ENCODE assay signal across 8 cellular contexts in genomic region chr21:44353200-44353970, GRCh38. TPM values are rescaled to one million over a fixed set of nuclear protein-coding genes. Genes with fewer than 3 reads are reported as not detected.
DNase-seq lines count a peak whose midpoint lies in the region; ATAC-seq and TF ChIP-seq lines count a peak whose summit lies in the region.

Gene TRPM2 (plus strand): TSS chr21:44353621. CDS start chr21:44353701, 80 bp downstream.

- H3K4me3 Mint-ChIP-seq in T-helper 17 cell: peak within 1 kb of the TSS; percentile 93
- peak within 1 kb of the TSS; percentile 60 for H3K4me3 Mint-ChIP-seq in stimulated activated naive CD8-positive, alpha-beta T cell treated with anti-CD3 and anti-CD28 coated beads, Interleukin-15, Interleukin-2, amounts not matched to agents 100 ng/mL and 50 ng/mL, for 24 hours

- no peaks in the 10 kb centered on the region for H3K27me3 Mint-ChIP-seq in T-helper 17 cell
- H3K27me3 Mint-ChIP-seq in stimulated activated naive CD8-positive, alpha-beta T cell treated with anti-CD3 and anti-CD28 coated beads, Interleukin-15, Interleukin-2, amounts not matched to agents 100 ng/mL and 50 ng/mL, for 24 hours: peaks cover 10% of the 10 kb centered on the region

- peak within 1 kb of the TSS; percentile 90 for H3K27ac Mint-ChIP-seq in T-helper 17 cell
- H3K27ac Mint-ChIP-seq in stimulated activated naive CD8-positive, alpha-beta T cell treated with anti-CD3 and anti-CD28 coated beads, Interleukin-15, Interleukin-2, amounts not matched to agents 100 ng/mL and 50 ng/mL, for 24 hours: peak within 1 kb of the TSS; percentile 77

- peaks cover 34% of the 10 kb centered on the region for H3K4me1 Mint-ChIP-seq in T-helper 17 cell
- H3K4me1 Mint-ChIP-seq in stimulated activated naive CD8-positive, alpha-beta T cell treated with anti-CD3 and anti-CD28 coated beads, Interleukin-15, Interleukin-2, amounts not matched to agents 100 ng/mL and 50 ng/mL, for 24 hours (ENCODE audit: low read depth): peaks cover 52% of the 10 kb centered on the region

- H3K9me3 Mint-ChIP-seq in stimulated activated naive CD8-positive, alpha-beta T cell treated with anti-CD3 and anti-CD28 coated beads, Interleukin-15, Interleukin-2, amounts not matched to agents 100 ng/mL and 50 ng/mL, for 24 hours: no peaks in the 10 kb centered on the region

- H3K4me3 ChIP-seq in foreskin fibroblast (ENCODE audit: low read depth in 1 of 2, low read length in 2 of 2): no peak within 1 kb of the TSS

- no peak for TF ChIP-seq CTCF in GM20000 (IDR thresholded peaks at IDR 0.05; ENCODE audit: extremely low read depth, missing control alignments)
- no peak for TF ChIP-seq CTCF in foreskin fibroblast (IDR thresholded peaks at IDR 0.05; ENCODE audit: low read depth, low read length)

- peak; percentile 30 for DNase-seq in AG08395 (ENCODE audit: low spot score)
- DNase-seq in GM20000 (ENCODE audit: low spot score): peak; percentile 75
- DNase-seq in T-helper 17 cell: no peak
- peak; percentile 25 to 62 for DNase-seq in foreskin fibroblast
- DNase-seq in NCI-H2227 (lab: John Stamatoyannopoulos, UW; ENCODE audit: unreplicated experiment): no peak
- no peak for DNase-seq in NCI-H226

- H3K36me3 Mint-ChIP-seq in T-helper 17 cell (ENCODE audit: low read depth): peaks cover 3% of the 10 kb centered on the region
- H3K36me3 Mint-ChIP-seq in stimulated activated naive CD8-positive, alpha-beta T cell treated with anti-CD3 and anti-CD28 coated beads, Interleukin-15, Interleukin-2, amounts not matched to agents 100 ng/mL and 50 ng/mL, for 24 hours (ENCODE audit: low read depth): no peaks in the 10 kb centered on the region

- ATAC-seq in T-helper 17 cell (peak; percentile 88), HG03039 (IDR thresholded peaks at IDR 0.05; ENCODE audit: unreplicated experiment) (no peak)

- no peaks in the 10 kb centered on the region for H3K9me3 ChIP-seq in T-helper 17 cell (ENCODE audit: control insufficient read depth, low read length, poor library complexity, severe bottlenecking)

RNA-seq across cellular contexts. Expression of gene TRPM2, which starts in this region (rescaled TPM):
- 10 to 100 TPM in 1 of 2 donors, 1 to 10 TPM in 1; 2.7 to 26.1 TPM for total RNA-seq in T-helper 17 cell

Comparison
In these comparisons a context has a peak if more than half of its experiments do, and no peak if none do; other contexts are left out.
1. DNase-seq: peak in AG08395 (single experiment), GM20000 (single experiment) and foreskin fibroblast (2 of 2); none in T-helper 17 cell (0 of 3), NCI-H2227 (single experiment) and NCI-H226 (single experiment).